ENCODE assay signal across 12 cellular contexts in genomic region chr10:35391954-35392262, GRCh38. TPM values are rescaled to one million over a fixed set of nuclear protein-coding genes. Genes with fewer than 3 reads are reported as not detected.
DNase-seq lines count a peak whose midpoint lies in the region; ATAC-seq lines count a peak whose summit lies in the region.
"Had no signal": no experiment of that assay in that cellular context is flagged by ENCODE, and none has a peak within 500 bp of the region (broad histone marks: within the 10 kb centered on the region; RNA-seq: fewer than 3 reads in every experiment).

No MANE protein-coding gene starts in this region.

- no CpG with 5 or more reads among the region's 2 CpGs for WGBS in trophoblast cell (ENCODE audit: extremely low coverage, insufficient coverage, insufficient read length)

- H4K20me1 ChIP-seq in BLaER1 treated with 17β-estradiol and CSF1 and Interleukin-3, amounts not matched to agents 10 nM and 100 nM, result peaks cover 37 to 86% (median 55%) of the 10 kb centered on the region in 11 experiments; a peak in 21 of 22 replicates

- H3K27me3 ChIP-seq in BLaER1 treated with 17β-estradiol and CSF1 and Interleukin-3, amounts not matched to agents 10 nM and 100 nM, result no peaks in the 10 kb centered on the region
- H3K27me3 ChIP-seq in trophoblast cell (ENCODE audit: insufficient read depth, low read length), result no peaks in the 10 kb centered on the region

- no peaks in the 10 kb centered on the region for H3K36me3 Mint-ChIP-seq in activated T-helper 17 cell treated with anti-CD3 and anti-CD28 coated beads, Interleukin-2, amount 50 U/mL, for 72 hours (ENCODE audit: low read depth)
- H3K36me3 Mint-ChIP-seq in dendritic cell treated with granulocyte-macrophage colony-stimulating factor and Interleukin-4, amounts not matched to agents 40 ng/mL and 50 ng/mL, for 4 days (ENCODE audit: low read depth), result peaks cover 27% of the 10 kb centered on the region

- no peak overlapping the region for H4K8ac ChIP-seq in trophoblast cell (ENCODE audit: low read depth, low read length)

- no peak for ATAC-seq in activated T-helper 17 cell treated with anti-CD3 and anti-CD28 coated beads, Interleukin-2, amount 50 U/mL, for 72 hours (replicated peaks)
- ATAC-seq in HG02970 (IDR thresholded peaks at IDR 0.05; ENCODE audit: low FRiP score, unreplicated experiment) (no peak), GM21390 (IDR thresholded peaks at IDR 0.05; ENCODE audit: unreplicated experiment) (no peak)

- H3K27ac Mint-ChIP-seq in activated T-helper 17 cell treated with anti-CD3 and anti-CD28 coated beads, Interleukin-2, amount 50 U/mL, for 72 hours, result peak overlapping the region; percentile 65
- H3K27ac Mint-ChIP-seq in dendritic cell treated with granulocyte-macrophage colony-stimulating factor and Interleukin-4, amounts not matched to agents 40 ng/mL and 50 ng/mL, for 4 days, result peak overlapping the region; percentile 25
- H3K27ac Mint-ChIP-seq: B cell had no signal

- peaks cover 34 to 68% (median 41%) of the 10 kb centered on the region in 10 experiments for H3K4me1 ChIP-seq in BLaER1 treated with 17β-estradiol and CSF1 and Interleukin-3, amounts not matched to agents 10 nM and 100 nM
- H3K4me1 ChIP-seq in trophoblast cell (ENCODE audit: control insufficient read depth in 1 of 2, insufficient read depth in 2 of 2, low read length in 2 of 2), result peaks cover 9 to 12% of the 10 kb centered on the region in 2 experiments

- peaks cover 4% of the 10 kb centered on the region for H3K79me2 ChIP-seq in trophoblast cell (ENCODE audit: control insufficient read depth, insufficient read depth, low read length, poor library complexity)

- no peak overlapping the region for H3K23ac ChIP-seq in trophoblast cell (ENCODE audit: low read length)

- H3K4me3 ChIP-seq in BLaER1 treated with 17β-estradiol and CSF1 and Interleukin-3, amounts not matched to agents 10 nM and 100 nM, result no peak overlapping the region
- H3K4me3 ChIP-seq in trophoblast cell (ENCODE audit: low read depth, low read length), result no peak overlapping the region
- H3K4me3 ChIP-seq: GM23248, HAP-1 had no signal

- no peak overlapping the region for H4K91ac ChIP-seq in trophoblast cell (ENCODE audit: low read depth, low read length)

- H2BK12ac ChIP-seq in trophoblast cell (ENCODE audit: low read length), result no peak overlapping the region

- H3K9me3 ChIP-seq in BLaER1 treated with 17β-estradiol and CSF1 and Interleukin-3, amounts not matched to agents 10 nM and 100 nM (replicated peaks in 1 of 11), result peaks cover 33 to 52% (median 48%) of the 10 kb centered on the region in 11 experiments
- peaks cover 6% of the 10 kb centered on the region for H3K9me3 ChIP-seq in trophoblast cell (ENCODE audit: insufficient read depth, low read depth, low read length)

- no peak for DNase-seq in trophoblast cell
- DNase-seq: C1 segment of cervical spinal cord; Caco-2; CD4-positive, CD25-positive, alpha-beta regulatory T cell; GM23248 had no signal

- H2BK120ac ChIP-seq in trophoblast cell (ENCODE audit: insufficient read depth, low read length, poor library complexity), result no peak overlapping the region

- peaks cover 47% of the 10 kb centered on the region for H3K4me1 Mint-ChIP-seq in activated T-helper 17 cell treated with anti-CD3 and anti-CD28 coated beads, Interleukin-2, amount 50 U/mL, for 72 hours
- H3K4me1 Mint-ChIP-seq in dendritic cell treated with granulocyte-macrophage colony-stimulating factor and Interleukin-4, amounts not matched to agents 40 ng/mL and 50 ng/mL, for 4 days (ENCODE audit: low read depth), result peaks cover 65% of the 10 kb centered on the region

- H2AFZ ChIP-seq in trophoblast cell (ENCODE audit: insufficient read depth, low read length, poor library complexity), result no peak overlapping the region
- H2AFZ ChIP-seq: GM23248 had no signal

- H3K27ac ChIP-seq in BLaER1 treated with 17β-estradiol and CSF1 and Interleukin-3, amounts not matched to agents 10 nM and 100 nM, result 0 out of 22 replicates have a peak overlapping the region, but pooled peaks of 1 of the 11 experiments have one; percentile 9
- no peak overlapping the region for H3K27ac ChIP-seq in trophoblast cell (ENCODE audit: low read depth, low read length)
- H3K27ac ChIP-seq: GM23248 had no signal

- no peaks in the 10 kb centered on the region for H3K79me1 ChIP-seq in trophoblast cell (ENCODE audit: low read length)

- H2BK5ac ChIP-seq in trophoblast cell (ENCODE audit: low read depth, low read length, poor library complexity), result no peak overlapping the region

- peak overlapping the region in 9 of 11 experiments; percentile 31 to 70 (median 38); a peak in 13 of 22 replicates for H3K4me2 ChIP-seq in BLaER1 treated with 17β-estradiol and CSF1 and Interleukin-3, amounts not matched to agents 10 nM and 100 nM
- no peak overlapping the region for H3K4me2 ChIP-seq in trophoblast cell (ENCODE audit: low read length)

- peaks cover 11% of the 10 kb centered on the region for H3K9me3 Mint-ChIP-seq in activated T-helper 17 cell treated with anti-CD3 and anti-CD28 coated beads, Interleukin-2, amount 50 U/mL, for 72 hours
- H3K9me3 Mint-ChIP-seq in dendritic cell treated with granulocyte-macrophage colony-stimulating factor and Interleukin-4, amounts not matched to agents 40 ng/mL and 50 ng/mL, for 4 days, result peaks cover 16% of the 10 kb centered on the region

- H3K4me3 Mint-ChIP-seq in activated T-helper 17 cell treated with anti-CD3 and anti-CD28 coated beads, Interleukin-2, amount 50 U/mL, for 72 hours, result no peak overlapping the region
- H3K4me3 Mint-ChIP-seq in dendritic cell treated with granulocyte-macrophage colony-stimulating factor and Interleukin-4, amounts not matched to agents 40 ng/mL and 50 ng/mL, for 4 days, result no peak overlapping the region
- H3K4me3 Mint-ChIP-seq: B cell had no signal

- H3K9ac ChIP-seq in BLaER1 treated with 17β-estradiol and CSF1 and Interleukin-3, amounts not matched to agents 10 nM and 100 nM, result no peak overlapping the region
- H3K9ac ChIP-seq in trophoblast cell (ENCODE audit: low read length), result no peak overlapping the region
- H3K9ac ChIP-seq: GM23248 had no signal

- no peaks in the 10 kb centered on the region for H3K27me3 Mint-ChIP-seq in activated T-helper 17 cell treated with anti-CD3 and anti-CD28 coated beads, Interleukin-2, amount 50 U/mL, for 72 hours
- H3K27me3 Mint-ChIP-seq in dendritic cell treated with granulocyte-macrophage colony-stimulating factor and Interleukin-4, amounts not matched to agents 40 ng/mL and 50 ng/mL, for 4 days, result no peaks in the 10 kb centered on the region
- H3K27me3 Mint-ChIP-seq: B cell; CD4-positive, CD25-positive, alpha-beta regulatory T cell had no signal

- no peak overlapping the region for H4K12ac ChIP-seq in trophoblast cell (ENCODE audit: low read depth, low read length)

- H3K36me3 ChIP-seq in BLaER1 treated with 17β-estradiol and CSF1 and Interleukin-3, amounts not matched to agents 10 nM and 100 nM, result peaks cover 9 to 43% (median 31%) of the 10 kb centered on the region in 11 experiments
- H3K36me3 ChIP-seq in trophoblast cell (ENCODE audit: control insufficient read depth in 1 of 2, insufficient read depth in 2 of 2, low read length in 2 of 2), result peaks cover 0 to 2% of the 10 kb centered on the region in 2 experiments
- H3K36me3 ChIP-seq: HAP-1 had no signal

- H3K18ac ChIP-seq in trophoblast cell (ENCODE audit: low read length), result no peak overlapping the region

- intact Hi-C loops in dendritic cell treated with granulocyte-macrophage colony-stimulating factor and Interleukin-4, amounts not matched to agents 40 ng/mL and 50 ng/mL, for 4 days (cut with micrococcal nuclease), result no loop called here

- H3K14ac ChIP-seq in trophoblast cell (ENCODE audit: low read length), result no peak overlapping the region

- H3K4ac ChIP-seq in trophoblast cell (ENCODE audit: low read depth, low read length), result peak overlapping the region; percentile 66

- no peak overlapping the region for H2AK5ac ChIP-seq in trophoblast cell (ENCODE audit: low read length)

RNA-seq across cellular contexts. Expression of gene CCNY, which starts 55.6 kb away (rescaled TPM):
- 10 to 100 TPM; 29.4 to 42.3 TPM for total RNA-seq in activated T-helper 17 cell treated with anti-CD3 and anti-CD28 coated beads, Interleukin-2, amount 50 U/mL, for 72 hours
- 38.5 and 42.4 TPM in 2 replicates for polyA plus RNA-seq in trophoblast cell (2013)
